Comparison of ENCODE assay signal across 2 cellular contexts in the genomic region with DNA sequence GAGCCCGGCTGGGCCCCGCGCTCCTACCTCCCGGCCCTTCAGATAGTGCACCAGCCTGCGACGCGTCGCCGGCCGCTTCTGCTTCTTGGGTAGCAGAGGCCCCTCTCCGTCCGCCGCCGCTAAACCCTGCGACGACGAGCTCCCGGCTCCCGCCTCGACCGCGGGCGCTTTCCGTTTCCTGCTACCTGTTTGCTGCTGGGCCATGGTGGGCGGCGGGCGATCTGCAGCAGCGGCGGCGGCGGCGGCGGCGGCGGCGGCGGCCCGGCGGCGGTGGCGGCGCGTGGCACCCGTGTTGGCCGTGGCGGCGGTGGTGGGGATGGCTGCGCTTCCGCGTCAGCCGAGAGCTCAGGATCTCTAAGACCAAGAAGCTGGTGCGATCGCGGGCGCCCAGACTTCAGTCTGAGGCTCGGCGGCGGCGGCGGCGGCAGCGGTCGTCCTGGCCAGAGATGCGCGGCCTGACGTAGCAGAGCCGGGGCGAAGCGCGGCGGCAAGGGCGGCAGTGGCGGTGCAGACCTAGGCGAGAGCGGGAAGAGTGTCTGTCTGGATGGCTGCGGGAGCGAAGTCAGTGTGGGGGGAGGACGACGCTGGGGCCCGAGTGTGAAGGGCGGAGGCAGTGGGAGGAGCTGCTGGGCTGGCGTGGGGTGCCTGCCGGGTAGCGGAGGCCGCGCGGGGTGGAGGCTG.
TF ChIP-seq lines count a peak whose summit lies in the region.

A gene (minus strand): TSS at position 569 of the 681 bp plus-strand sequence. CDS start 365 bp downstream, at position 204.

TF ChIP-seq in SK-N-SH, 30 proteins besides CTCF, POLR2A, EP300 and RAD21 (continued from another document):
- TF ChIP-seq, protein P1, sequence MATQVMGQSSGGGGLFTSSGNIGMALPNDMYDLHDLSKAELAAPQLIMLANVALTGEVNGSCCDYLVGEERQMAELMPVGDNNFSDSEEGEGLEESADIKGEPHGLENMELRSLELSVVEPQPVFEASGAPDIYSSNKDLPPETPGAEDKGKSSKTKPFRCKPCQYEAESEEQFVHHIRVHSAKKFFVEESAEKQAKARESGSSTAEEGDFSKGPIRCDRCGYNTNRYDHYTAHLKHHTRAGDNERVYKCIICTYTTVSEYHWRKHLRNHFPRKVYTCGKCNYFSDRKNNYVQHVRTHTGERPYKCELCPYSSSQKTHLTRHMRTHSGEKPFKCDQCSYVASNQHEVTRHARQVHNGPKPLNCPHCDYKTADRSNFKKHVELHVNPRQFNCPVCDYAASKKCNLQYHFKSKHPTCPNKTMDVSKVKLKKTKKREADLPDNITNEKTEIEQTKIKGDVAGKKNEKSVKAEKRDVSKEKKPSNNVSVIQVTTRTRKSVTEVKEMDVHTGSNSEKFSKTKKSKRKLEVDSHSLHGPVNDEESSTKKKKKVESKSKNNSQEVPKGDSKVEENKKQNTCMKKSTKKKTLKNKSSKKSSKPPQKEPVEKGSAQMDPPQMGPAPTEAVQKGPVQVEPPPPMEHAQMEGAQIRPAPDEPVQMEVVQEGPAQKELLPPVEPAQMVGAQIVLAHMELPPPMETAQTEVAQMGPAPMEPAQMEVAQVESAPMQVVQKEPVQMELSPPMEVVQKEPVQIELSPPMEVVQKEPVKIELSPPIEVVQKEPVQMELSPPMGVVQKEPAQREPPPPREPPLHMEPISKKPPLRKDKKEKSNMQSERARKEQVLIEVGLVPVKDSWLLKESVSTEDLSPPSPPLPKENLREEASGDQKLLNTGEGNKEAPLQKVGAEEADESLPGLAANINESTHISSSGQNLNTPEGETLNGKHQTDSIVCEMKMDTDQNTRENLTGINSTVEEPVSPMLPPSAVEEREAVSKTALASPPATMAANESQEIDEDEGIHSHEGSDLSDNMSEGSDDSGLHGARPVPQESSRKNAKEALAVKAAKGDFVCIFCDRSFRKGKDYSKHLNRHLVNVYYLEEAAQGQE (IDR thresholded peaks at IDR 0.05; ENCODE audit: low read depth, low read length), result no peak
- TF ChIP-seq YY1 (IDR thresholded peaks at IDR 0.05; ENCODE audit: low read depth) (no peak), FOXM1 (IDR thresholded peaks at IDR 0.05; ENCODE audit: low read depth) (no peak), TEAD4 (IDR thresholded peaks at IDR 0.05; ENCODE audit: borderline replicate concordance, insufficient read depth) (no peak), EZH2phosphoT487 (IDR thresholded peaks at IDR 0.05; ENCODE audit: borderline replicate concordance, low read depth) (no peak), FOXJ3 (CRISPR knock-in tag; IDR thresholded peaks at IDR 0.05) (no peak), MXI1 (IDR thresholded peaks at IDR 0.05; ENCODE audit: low read depth, low read length) (no peak), CHD2 (IDR thresholded peaks at IDR 0.05; ENCODE audit: low read length, partially characterized antibody) (no peak), POLR2AphosphoS5 (IDR thresholded peaks at IDR 0.05; ENCODE audit: low read depth, low read length) (no peak), GABPA (IDR thresholded peaks at IDR 0.05; ENCODE audit: low read depth) (no peak), ELF1 (IDR thresholded peaks at IDR 0.05) (no peak)
- TF ChIP-seq, protein P2, sequence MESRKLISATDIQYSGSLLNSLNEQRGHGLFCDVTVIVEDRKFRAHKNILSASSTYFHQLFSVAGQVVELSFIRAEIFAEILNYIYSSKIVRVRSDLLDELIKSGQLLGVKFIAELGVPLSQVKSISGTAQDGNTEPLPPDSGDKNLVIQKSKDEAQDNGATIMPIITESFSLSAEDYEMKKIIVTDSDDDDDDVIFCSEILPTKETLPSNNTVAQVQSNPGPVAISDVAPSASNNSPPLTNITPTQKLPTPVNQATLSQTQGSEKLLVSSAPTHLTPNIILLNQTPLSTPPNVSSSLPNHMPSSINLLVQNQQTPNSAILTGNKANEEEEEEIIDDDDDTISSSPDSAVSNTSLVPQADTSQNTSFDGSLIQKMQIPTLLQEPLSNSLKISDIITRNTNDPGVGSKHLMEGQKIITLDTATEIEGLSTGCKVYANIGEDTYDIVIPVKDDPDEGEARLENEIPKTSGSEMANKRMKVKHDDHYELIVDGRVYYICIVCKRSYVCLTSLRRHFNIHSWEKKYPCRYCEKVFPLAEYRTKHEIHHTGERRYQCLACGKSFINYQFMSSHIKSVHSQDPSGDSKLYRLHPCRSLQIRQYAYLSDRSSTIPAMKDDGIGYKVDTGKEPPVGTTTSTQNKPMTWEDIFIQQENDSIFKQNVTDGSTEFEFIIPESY (IDR thresholded peaks at IDR 0.05; ENCODE audit: borderline replicate concordance, low read depth), result no peak
- TF ChIP-seq, protein P3, sequence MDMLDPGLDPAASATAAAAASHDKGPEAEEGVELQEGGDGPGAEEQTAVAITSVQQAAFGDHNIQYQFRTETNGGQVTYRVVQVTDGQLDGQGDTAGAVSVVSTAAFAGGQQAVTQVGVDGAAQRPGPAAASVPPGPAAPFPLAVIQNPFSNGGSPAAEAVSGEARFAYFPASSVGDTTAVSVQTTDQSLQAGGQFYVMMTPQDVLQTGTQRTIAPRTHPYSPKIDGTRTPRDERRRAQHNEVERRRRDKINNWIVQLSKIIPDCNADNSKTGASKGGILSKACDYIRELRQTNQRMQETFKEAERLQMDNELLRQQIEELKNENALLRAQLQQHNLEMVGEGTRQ (IDR thresholded peaks at IDR 0.05; ENCODE audit: borderline replicate concordance, low read depth, low read length), result no peak
TF ChIP-seq in SK-N-SH: peak in this region for 0.

TF ChIP-seq in SK-N-SH treated with all-trans-retinoic acid at 6 μM for 48 hours, 23 proteins besides CTCF, POLR2A, EP300 and RAD21 (continued from another document):
- no peak for TF ChIP-seq ZC3H10 (CRISPR knock-in tag; IDR thresholded peaks at IDR 0.05)
- TF ChIP-seq RARB (CRISPR knock-in tag; IDR thresholded peaks at IDR 0.05), result no peak
- no peak for TF ChIP-seq GLIS3 (CRISPR knock-in tag; IDR thresholded peaks at IDR 0.05)
- no peak for TF ChIP-seq CSDC2 (CRISPR knock-in tag; IDR thresholded peaks at IDR 0.05)
- TF ChIP-seq, protein P4, sequence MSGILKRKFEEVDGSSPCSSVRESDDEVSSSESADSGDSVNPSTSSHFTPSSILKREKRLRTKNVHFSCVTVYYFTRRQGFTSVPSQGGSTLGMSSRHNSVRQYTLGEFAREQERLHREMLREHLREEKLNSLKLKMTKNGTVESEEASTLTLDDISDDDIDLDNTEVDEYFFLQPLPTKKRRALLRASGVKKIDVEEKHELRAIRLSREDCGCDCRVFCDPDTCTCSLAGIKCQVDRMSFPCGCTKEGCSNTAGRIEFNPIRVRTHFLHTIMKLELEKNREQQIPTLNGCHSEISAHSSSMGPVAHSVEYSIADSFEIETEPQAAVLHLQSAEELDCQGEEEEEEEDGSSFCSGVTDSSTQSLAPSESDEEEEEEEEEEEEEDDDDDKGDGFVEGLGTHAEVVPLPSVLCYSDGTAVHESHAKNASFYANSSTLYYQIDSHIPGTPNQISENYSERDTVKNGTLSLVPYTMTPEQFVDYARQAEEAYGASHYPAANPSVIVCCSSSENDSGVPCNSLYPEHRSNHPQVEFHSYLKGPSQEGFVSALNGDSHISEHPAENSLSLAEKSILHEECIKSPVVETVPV (CRISPR knock-in tag; IDR thresholded peaks at IDR 0.05), result no peak
- no peak for TF ChIP-seq ISL1 (CRISPR knock-in tag; IDR thresholded peaks at IDR 0.05)
